ENCODE assay signal across 2 cellular contexts in the genomic region with DNA sequence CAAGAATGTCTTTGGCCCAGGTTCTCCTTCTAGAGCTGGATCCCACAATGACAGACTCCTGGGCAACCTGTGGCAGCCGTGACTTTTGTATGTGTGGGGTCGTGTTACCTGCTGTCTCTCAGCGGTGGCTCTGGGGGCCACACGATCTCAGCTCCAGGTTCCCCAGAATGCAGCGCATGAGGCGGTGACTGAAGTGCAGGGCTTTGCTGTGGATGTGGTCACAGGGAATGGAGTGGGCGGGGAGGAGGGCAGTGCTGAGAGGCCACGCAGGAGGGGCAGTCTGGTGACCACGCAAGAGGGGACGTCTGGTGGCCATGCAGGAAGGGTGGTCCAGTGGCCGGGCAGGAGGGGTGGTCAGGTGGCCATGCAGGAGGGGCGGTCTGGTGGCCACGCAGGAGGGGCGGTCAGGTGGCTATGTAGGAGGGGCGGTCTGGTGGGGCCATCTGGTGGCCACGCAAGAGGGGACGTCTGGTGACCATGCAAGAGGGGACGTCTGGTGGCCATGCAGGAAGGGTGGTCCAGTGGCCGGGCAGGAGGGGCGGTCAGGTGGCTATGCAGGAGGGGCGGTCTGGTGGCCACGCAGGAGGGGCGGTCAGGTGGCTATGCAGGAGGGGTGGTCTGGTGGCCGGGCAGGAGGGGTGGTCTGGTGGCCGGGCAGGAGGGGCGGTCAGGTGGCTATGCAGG.
TF ChIP-seq lines count a peak whose summit lies in the region.

No MANE protein-coding gene starts in this region.

TF ChIP-seq in SK-N-SH, 30 proteins besides CTCF, POLR2A, EP300 and RAD21 (continued from another document):
- no peak for TF ChIP-seq TCF12 (IDR thresholded peaks at IDR 0.05)
- no peak for TF ChIP-seq EZH2phosphoT487 (IDR thresholded peaks at IDR 0.05; ENCODE audit: borderline replicate concordance, low read depth)
- TF ChIP-seq, protein P1, sequence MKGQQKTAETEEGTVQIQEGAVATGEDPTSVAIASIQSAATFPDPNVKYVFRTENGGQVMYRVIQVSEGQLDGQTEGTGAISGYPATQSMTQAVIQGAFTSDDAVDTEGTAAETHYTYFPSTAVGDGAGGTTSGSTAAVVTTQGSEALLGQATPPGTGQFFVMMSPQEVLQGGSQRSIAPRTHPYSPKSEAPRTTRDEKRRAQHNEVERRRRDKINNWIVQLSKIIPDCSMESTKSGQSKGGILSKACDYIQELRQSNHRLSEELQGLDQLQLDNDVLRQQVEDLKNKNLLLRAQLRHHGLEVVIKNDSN (IDR thresholded peaks at IDR 0.05; ENCODE audit: borderline replicate concordance, low read depth): no peak
- no peak for TF ChIP-seq POLR2AphosphoS5 (IDR thresholded peaks at IDR 0.05; ENCODE audit: low read depth, low read length)
- TF ChIP-seq FOXM1 (IDR thresholded peaks at IDR 0.05; ENCODE audit: low read depth): no peak

TF ChIP-seq in HepG2, 621 proteins besides CTCF, POLR2A, EP300 and RAD21:
- TF ChIP-seq DDIT3 (CRISPR knock-in tag; IDR thresholded peaks at IDR 0.05): no peak
- TF ChIP-seq MEIS2 (CRISPR knock-in tag; IDR thresholded peaks at IDR 0.05): no peak
- TF ChIP-seq ZNF468 (CRISPR knock-in tag; IDR thresholded peaks at IDR 0.05): no peak
- no peak for TF ChIP-seq PTBP1 (IDR thresholded peaks at IDR 0.05; ENCODE audit: low read depth, low read length, poor library complexity, severe bottlenecking)
- TF ChIP-seq ZBTB7A (CRISPR knock-in tag; IDR thresholded peaks at IDR 0.05): no peak
- no peak for TF ChIP-seq POLR2AphosphoS5 (IDR thresholded peaks at IDR 0.05; ENCODE audit: low read depth, low read length)
- no peak for TF ChIP-seq ZNF17 (CRISPR knock-in tag; IDR thresholded peaks at IDR 0.05)
- TF ChIP-seq NFE2L2 (IDR thresholded peaks at IDR 0.05; ENCODE audit: low read length): no peak
- no peak for TF ChIP-seq CCDC6 (CRISPR knock-in tag; IDR thresholded peaks at IDR 0.05)
- TF ChIP-seq ETV6 (CRISPR knock-in tag; conservative IDR thresholded peaks at IDR 0.05): no peak
- TF ChIP-seq, protein P2, sequence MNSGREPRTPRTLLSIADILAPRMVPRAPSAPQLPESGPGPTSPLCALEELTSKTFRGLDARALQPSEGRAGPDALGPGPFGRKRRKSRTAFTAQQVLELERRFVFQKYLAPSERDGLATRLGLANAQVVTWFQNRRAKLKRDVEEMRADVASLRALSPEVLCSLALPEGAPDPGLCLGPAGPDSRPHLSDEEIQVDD (CRISPR knock-in tag; IDR thresholded peaks at IDR 0.05; ENCODE audit: borderline replicate concordance): no peak
- TF ChIP-seq, protein P3, sequence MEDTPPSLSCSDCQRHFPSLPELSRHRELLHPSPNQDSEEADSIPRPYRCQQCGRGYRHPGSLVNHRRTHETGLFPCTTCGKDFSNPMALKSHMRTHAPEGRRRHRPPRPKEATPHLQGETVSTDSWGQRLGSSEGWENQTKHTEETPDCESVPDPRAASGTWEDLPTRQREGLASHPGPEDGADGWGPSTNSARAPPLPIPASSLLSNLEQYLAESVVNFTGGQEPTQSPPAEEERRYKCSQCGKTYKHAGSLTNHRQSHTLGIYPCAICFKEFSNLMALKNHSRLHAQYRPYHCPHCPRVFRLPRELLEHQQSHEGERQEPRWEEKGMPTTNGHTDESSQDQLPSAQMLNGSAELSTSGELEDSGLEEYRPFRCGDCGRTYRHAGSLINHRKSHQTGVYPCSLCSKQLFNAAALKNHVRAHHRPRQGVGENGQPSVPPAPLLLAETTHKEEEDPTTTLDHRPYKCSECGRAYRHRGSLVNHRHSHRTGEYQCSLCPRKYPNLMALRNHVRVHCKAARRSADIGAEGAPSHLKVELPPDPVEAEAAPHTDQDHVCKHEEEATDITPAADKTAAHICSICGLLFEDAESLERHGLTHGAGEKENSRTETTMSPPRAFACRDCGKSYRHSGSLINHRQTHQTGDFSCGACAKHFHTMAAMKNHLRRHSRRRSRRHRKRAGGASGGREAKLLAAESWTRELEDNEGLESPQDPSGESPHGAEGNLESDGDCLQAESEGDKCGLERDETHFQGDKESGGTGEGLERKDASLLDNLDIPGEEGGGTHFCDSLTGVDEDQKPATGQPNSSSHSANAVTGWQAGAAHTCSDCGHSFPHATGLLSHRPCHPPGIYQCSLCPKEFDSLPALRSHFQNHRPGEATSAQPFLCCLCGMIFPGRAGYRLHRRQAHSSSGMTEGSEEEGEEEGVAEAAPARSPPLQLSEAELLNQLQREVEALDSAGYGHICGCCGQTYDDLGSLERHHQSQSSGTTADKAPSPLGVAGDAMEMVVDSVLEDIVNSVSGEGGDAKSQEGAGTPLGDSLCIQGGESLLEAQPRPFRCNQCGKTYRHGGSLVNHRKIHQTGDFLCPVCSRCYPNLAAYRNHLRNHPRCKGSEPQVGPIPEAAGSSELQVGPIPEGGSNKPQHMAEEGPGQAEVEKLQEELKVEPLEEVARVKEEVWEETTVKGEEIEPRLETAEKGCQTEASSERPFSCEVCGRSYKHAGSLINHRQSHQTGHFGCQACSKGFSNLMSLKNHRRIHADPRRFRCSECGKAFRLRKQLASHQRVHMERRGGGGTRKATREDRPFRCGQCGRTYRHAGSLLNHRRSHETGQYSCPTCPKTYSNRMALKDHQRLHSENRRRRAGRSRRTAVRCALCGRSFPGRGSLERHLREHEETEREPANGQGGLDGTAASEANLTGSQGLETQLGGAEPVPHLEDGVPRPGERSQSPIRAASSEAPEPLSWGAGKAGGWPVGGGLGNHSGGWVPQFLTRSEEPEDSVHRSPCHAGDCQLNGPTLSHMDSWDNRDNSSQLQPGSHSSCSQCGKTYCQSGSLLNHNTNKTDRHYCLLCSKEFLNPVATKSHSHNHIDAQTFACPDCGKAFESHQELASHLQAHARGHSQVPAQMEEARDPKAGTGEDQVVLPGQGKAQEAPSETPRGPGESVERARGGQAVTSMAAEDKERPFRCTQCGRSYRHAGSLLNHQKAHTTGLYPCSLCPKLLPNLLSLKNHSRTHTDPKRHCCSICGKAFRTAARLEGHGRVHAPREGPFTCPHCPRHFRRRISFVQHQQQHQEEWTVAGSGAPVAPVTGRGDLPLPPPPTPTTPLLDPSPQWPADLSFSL (CRISPR knock-in tag; IDR thresholded peaks at IDR 0.05): no peak
- no peak for TF ChIP-seq POGZ (CRISPR knock-in tag; IDR thresholded peaks at IDR 0.05)
- TF ChIP-seq AGO1 (IDR thresholded peaks at IDR 0.05; ENCODE audit: low read depth, low read length, poor library complexity, severe bottlenecking): no peak
- TF ChIP-seq ZSCAN25 (CRISPR knock-in tag; IDR thresholded peaks at IDR 0.05): no peak
- TF ChIP-seq GATA4 (IDR thresholded peaks at IDR 0.05; ENCODE audit: borderline replicate concordance, low read depth): no peak
- no peak for TF ChIP-seq CC2D1A (CRISPR knock-in tag; IDR thresholded peaks at IDR 0.05)
- no peak for TF ChIP-seq ZNF598 (CRISPR knock-in tag; IDR thresholded peaks at IDR 0.05; ENCODE audit: borderline replicate concordance)
TF ChIP-seq in HepG2: peak in this region for 0.
